In the genomic region with DNA sequence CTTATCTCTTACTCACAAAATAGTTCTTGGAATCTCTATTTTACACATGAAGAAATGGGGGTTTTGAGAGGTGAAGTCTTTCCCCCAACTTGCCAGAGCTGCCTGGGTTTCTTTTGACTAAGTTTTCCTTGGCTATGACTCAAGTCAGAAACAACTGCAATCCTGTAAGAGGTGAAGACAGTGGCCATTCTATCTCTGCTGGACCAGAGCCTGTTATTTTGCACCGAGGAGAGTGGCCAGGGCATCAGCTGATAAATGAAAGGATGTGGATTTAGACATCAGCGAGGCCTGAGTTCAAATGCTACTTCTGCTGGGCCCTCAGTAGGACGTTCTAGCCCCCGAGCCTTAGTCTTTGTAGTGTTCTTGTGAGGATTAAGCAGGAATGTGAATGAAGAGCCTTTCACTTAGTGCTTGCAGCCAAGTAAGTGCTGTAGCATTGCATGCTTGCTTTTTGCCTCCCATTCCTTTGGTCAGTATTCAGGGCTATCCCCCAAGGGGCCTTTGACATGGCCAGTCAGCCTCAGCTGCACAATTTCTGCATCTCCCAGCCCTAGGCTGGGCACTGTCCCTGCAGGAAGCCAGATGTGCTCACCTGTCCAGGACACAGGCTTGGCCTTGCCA, we compare ENCODE assay signal across 11 cellular contexts. TPM values are rescaled to one million over a fixed set of nuclear protein-coding genes. Genes with fewer than 3 reads are reported as not detected.
A peak's percentile ranks its signal among the peaks of the same experiment; 100 is the strongest.
DNase-seq lines count a peak whose midpoint lies in the region; ATAC-seq, FAIRE-seq and TF ChIP-seq lines count a peak whose summit lies in the region.
"Had no signal": no experiment of that assay in that cellular context is flagged by ENCODE, and none has a peak within 500 bp of the region (broad histone marks: within the 10 kb centered on the region; RNA-seq: fewer than 3 reads in every experiment).

No MANE protein-coding gene starts in this region.

- intact Hi-C loops in kidney (cut with DNase I), result no loop called here
- intact Hi-C loops in stomach (cut with DNase I; ENCODE audit: low total_unique reads), result no loop called here

- H3K36me3 ChIP-seq in kidney (ENCODE audit: control insufficient read depth in 1 of 2, insufficient read depth in 2 of 2, low read length in 2 of 2) (no peaks in the 10 kb centered on the region), stomach (no peaks in the 10 kb centered on the region)
- H3K36me3 ChIP-seq: tibial artery had no signal

- no peaks in the 10 kb centered on the region for H3K27me3 ChIP-seq in stomach
- H3K27me3 ChIP-seq: tibial artery had no signal

- FAIRE-seq in kidney (lab: Jason Lieb, UNC), result no peak
- FAIRE-seq: GM12892 had no signal

- peak; percentile 21 to 42 for ATAC-seq in activated T-cell treated with anti-CD3 and anti-CD28 coated beads, Interleukin-2, amount 50 U/mL, for 72 hours (replicated peaks in 1 of 2)
- ATAC-seq in activated naive CD8-positive, alpha-beta T cell treated with anti-CD3 and anti-CD28 coated beads, Interleukin-2, amount 10 ng/mL, durations not matched to agents 7 days and 5 days (ENCODE audit: low read depth), result no peak
- no peak for ATAC-seq in HG02759 (IDR thresholded peaks at IDR 0.05; ENCODE audit: unreplicated experiment)
- ATAC-seq in GM18511 (IDR thresholded peaks at IDR 0.05; ENCODE audit: unreplicated experiment), result no peak

- H3K9me3 ChIP-seq in kidney (ENCODE audit: control insufficient read depth in 1 of 2, low read length in 2 of 2) (no peaks in the 10 kb centered on the region), stomach (no peaks in the 10 kb centered on the region)
- H3K9me3 ChIP-seq: tibial artery had no signal

- H3K9ac ChIP-seq in kidney (ENCODE audit: low read length in 2 of 2), result peak overlapping the region in 1 of 2 donors; percentile 8

- H3K4me3 ChIP-seq in kidney (ENCODE audit: low read length in 2 of 2), result no peak overlapping the region
- no peak overlapping the region for H3K4me3 ChIP-seq in stomach
- H3K4me3 ChIP-seq: tibial artery had no signal

- H3K4me3 Mint-ChIP-seq in activated T-cell treated with anti-CD3 and anti-CD28 coated beads, Interleukin-2, amount 50 U/mL, for 72 hours, result peak overlapping the region; percentile 72 to 81
- H3K4me3 Mint-ChIP-seq in activated naive CD8-positive, alpha-beta T cell treated with anti-CD3 and anti-CD28 coated beads, Interleukin-2, amount 10 ng/mL, durations not matched to agents 7 days and 5 days, result peak overlapping the region; percentile 17

- POLR2A ChIA-PET in activated naive CD8-positive, alpha-beta T cell treated with anti-CD3 and anti-CD28 coated beads, Interleukin-2, amount 10 ng/mL, durations not matched to agents 7 days and 5 days (lab: Charles Lee), result no interaction called here

- H3K36me3 Mint-ChIP-seq in activated T-cell treated with anti-CD3 and anti-CD28 coated beads, Interleukin-2, amount 50 U/mL, for 72 hours (ENCODE audit: insufficient read depth in 2 of 2), result no peaks in the 10 kb centered on the region
- no peaks in the 10 kb centered on the region for H3K36me3 Mint-ChIP-seq in activated naive CD8-positive, alpha-beta T cell treated with anti-CD3 and anti-CD28 coated beads, Interleukin-2, amount 10 ng/mL, durations not matched to agents 7 days and 5 days

- peaks cover 40% of the 10 kb centered on the region for H3K4me1 Mint-ChIP-seq in activated T-cell treated with anti-CD3 and anti-CD28 coated beads, Interleukin-2, amount 50 U/mL, for 72 hours (ENCODE audit: low read depth)
- H3K4me1 Mint-ChIP-seq in activated naive CD8-positive, alpha-beta T cell treated with anti-CD3 and anti-CD28 coated beads, Interleukin-2, amount 10 ng/mL, durations not matched to agents 7 days and 5 days, result peaks cover 19% of the 10 kb centered on the region

- H3K27ac ChIP-seq in kidney (ENCODE audit: low read depth in 2 of 2, low read length in 2 of 2) (peak overlapping the region; percentile 77 to 78), stomach (peak overlapping the region; percentile 2 to 72 (median 60))

- H3K27me3 Mint-ChIP-seq in activated T-cell treated with anti-CD3 and anti-CD28 coated beads, Interleukin-2, amount 50 U/mL, for 72 hours (ENCODE audit: low read depth), result peaks cover 16% of the 10 kb centered on the region
- no peaks in the 10 kb centered on the region for H3K27me3 Mint-ChIP-seq in activated naive CD8-positive, alpha-beta T cell treated with anti-CD3 and anti-CD28 coated beads, Interleukin-2, amount 10 ng/mL, durations not matched to agents 7 days and 5 days

- DNase-seq in activated T-cell treated with anti-CD3 and anti-CD28 coated beads, Interleukin-2, amount 50 U/mL, for 72 hours, result no peak
- DNase-seq in activated T-cell treated with anti-CD3 and anti-CD28 coated beads, Interleukin-2, amount 50 U/mL, for 1 hour, result no peak
- DNase-seq in activated naive CD8-positive, alpha-beta T cell treated with anti-CD3 and anti-CD28 coated beads, Interleukin-2, amount 10 ng/mL, durations not matched to agents 7 days and 5 days, result no peak
- DNase-seq in kidney (no peak), stomach (no peak), NCI-H1930 (lab: John Stamatoyannopoulos, UW) (no peak)
- DNase-seq: NCI-H2171, tibial artery had no signal

- peaks cover 36 to 61% of the 10 kb centered on the region in 2 donors for H3K4me1 ChIP-seq in kidney (ENCODE audit: control insufficient read depth in 1 of 2, insufficient read depth in 1 of 2, low read depth in 1 of 2, low read length in 2 of 2)
- H3K4me1 ChIP-seq in stomach, result peaks cover 34 to 67% (median 63%) of the 10 kb centered on the region in 4 donors

- no peak for TF ChIP-seq CTCF in kidney (IDR thresholded peaks at IDR 0.05; ENCODE audit: borderline replicate concordance, extremely low read depth, insufficient read depth)
- no peak for TF ChIP-seq CTCF in stomach (IDR thresholded peaks at IDR 0.05)

- no peak for TF ChIP-seq EP300 in stomach (IDR thresholded peaks at IDR 0.05)

- H3K27ac Mint-ChIP-seq in activated T-cell treated with anti-CD3 and anti-CD28 coated beads, Interleukin-2, amount 50 U/mL, for 72 hours, result peak overlapping the region; percentile 92
- H3K27ac Mint-ChIP-seq in activated naive CD8-positive, alpha-beta T cell treated with anti-CD3 and anti-CD28 coated beads, Interleukin-2, amount 10 ng/mL, durations not matched to agents 7 days and 5 days, result no peak overlapping the region

- H3K9me3 Mint-ChIP-seq in activated T-cell treated with anti-CD3 and anti-CD28 coated beads, Interleukin-2, amount 50 U/mL, for 72 hours, result no peaks in the 10 kb centered on the region
- H3K9me3 Mint-ChIP-seq in activated naive CD8-positive, alpha-beta T cell treated with anti-CD3 and anti-CD28 coated beads, Interleukin-2, amount 10 ng/mL, durations not matched to agents 7 days and 5 days, result no peaks in the 10 kb centered on the region

- WGBS in stomach, 5 donors, result 40 to 60% (median 51%) methylated on average over 4 of the region's 4 CpGs

- TF ChIP-seq POLR2A in stomach (IDR thresholded peaks at IDR 0.05), result no peak

RNA-seq across cellular contexts. Expression of a gene that starts 30.3 kb away (rescaled TPM):
- 1 to 10 TPM; 1.9 to 3.9 TPM for total RNA-seq in activated T-cell treated with anti-CD3 and anti-CD28 coated beads, Interleukin-2, amount 50 U/mL, for 72 hours
- total RNA-seq in activated naive CD8-positive, alpha-beta T cell treated with anti-CD3 and anti-CD28 coated beads, Interleukin-2, amount 10 ng/mL, durations not matched to agents 7 days and 5 days, result 1 to 10 TPM; 3.9 to 4.0 TPM
- total RNA-seq in kidney (55.2 TPM), stomach (10 to 100 TPM; 10.5 to 42.6 (median 11.9) TPM)
- polyA plus RNA-seq in kidney (ENCODE audit: insufficient read depth, low read depth, low replicate concordance) (23.9 TPM), stomach (1 to 10 TPM; 4.1 to 7.3 (median 7.2) TPM)

RNA-seq across cellular contexts. Expression of a gene that starts 48.6 kb away (rescaled TPM):
- total RNA-seq in activated T-cell treated with anti-CD3 and anti-CD28 coated beads, Interleukin-2, amount 50 U/mL, for 72 hours, result 1 to 10 TPM; 1.7 TPM
- total RNA-seq in activated naive CD8-positive, alpha-beta T cell treated with anti-CD3 and anti-CD28 coated beads, Interleukin-2, amount 10 ng/mL, durations not matched to agents 7 days and 5 days, result 1 to 10 TPM in 1 of 2 experiments, under 1 TPM in 1; 0.75 to 1.5 TPM
- 33.3 TPM for total RNA-seq in kidney
- 166 TPM for polyA plus RNA-seq in kidney (ENCODE audit: insufficient read depth, low read depth, low replicate concordance)
- total RNA-seq in stomach, result 10 to 100 TPM in 1 of 5 donors, 1 to 10 TPM in 3, under 1 TPM in 1; 0.45 to 12.2 (median 6.6) TPM
- polyA plus RNA-seq in stomach, result 1 to 10 TPM; 3.8 to 8.1 (median 7.8) TPM

Comparison
In these comparisons a context has a peak if more than half of its experiments do, and no peak if none do; other contexts are left out.
1. ATAC-seq: peak in activated T-cell treated with anti-CD3 and anti-CD28 coated beads, Interleukin-2, amount 50 U/mL, for 72 hours (2 of 2); none in activated naive CD8-positive, alpha-beta T cell treated with anti-CD3 and anti-CD28 coated beads, Interleukin-2, amount 10 ng/mL, durations not matched to agents 7 days and 5 days (single experiment), HG02759 (single experiment) and GM18511 (single experiment).